Comparison of ENCODE assay signal across 10 cellular contexts in genomic region chr17:561118-561517, GRCh38.
DNase-seq lines count a peak whose midpoint lies in the region; ATAC-seq and TF ChIP-seq lines count a peak whose summit lies in the region.
"Had no signal": no experiment of that assay in that cellular context is flagged by ENCODE, and none has a peak within 500 bp of the region (broad histone marks: within the 10 kb centered on the region; RNA-seq: fewer than 3 reads in every experiment).

No MANE protein-coding gene starts in this region.

- H3K27ac ChIP-seq in RWPE1 = no peak overlapping the region
- H3K27ac ChIP-seq in fibroblast of lung (ENCODE audit: insufficient read depth, low read length) = no peak overlapping the region
- peak overlapping the region in 7 of 8 donors; percentile 2 to 83 (median 70) for H3K27ac ChIP-seq in spleen

- peaks cover 6% of the 10 kb centered on the region for H3K36me3 ChIP-seq in fibroblast of lung (ENCODE audit: control insufficient read depth, insufficient read depth, low read length)
- H3K36me3 ChIP-seq in spleen = peaks cover 0 to 76% (median 29%) of the 10 kb centered on the region in 6 donors

- ATAC-seq in activated CD4-positive, alpha-beta T cell treated with anti-CD3 and anti-CD28 coated beads for 36 hours = peak; percentile 96
- ATAC-seq in omental fat pad (ENCODE audit: low FRiP score) = no peak

- no peak for TF ChIP-seq POLR2A in spleen (IDR thresholded peaks at IDR 0.05)

- peak overlapping the region; percentile 79 for H3K27ac Mint-ChIP-seq in activated CD4-positive, alpha-beta T cell treated with anti-CD3 and anti-CD28 coated beads for 36 hours
- H3K27ac Mint-ChIP-seq in activated CD4-positive, alpha-beta T cell treated with anti-CD3 and anti-CD28 coated beads, Interleukin-2, amount 10 ng/mL, durations not matched to agents 7 days and 5 days = no peak overlapping the region
- H3K27ac Mint-ChIP-seq: activated B cell treated with CpG ODN at 0.5 μM for 24 hours had no signal

- peaks cover 16% of the 10 kb centered on the region for H3K4me1 Mint-ChIP-seq in activated CD4-positive, alpha-beta T cell treated with anti-CD3 and anti-CD28 coated beads for 36 hours
- peaks cover 10% of the 10 kb centered on the region for H3K4me1 Mint-ChIP-seq in activated CD4-positive, alpha-beta T cell treated with anti-CD3 and anti-CD28 coated beads, Interleukin-2, amount 10 ng/mL, durations not matched to agents 7 days and 5 days
- H3K4me1 Mint-ChIP-seq: activated B cell treated with CpG ODN at 0.5 μM for 24 hours had no signal

- 57 to 76% (median 66%) methylated on average over 5 of the region's 5 CpGs for WGBS in spleen, 5 donors

- H3K4me1 ChIP-seq in fibroblast of lung (ENCODE audit: control insufficient read depth, extremely low read depth, insufficient read depth, low read length) (peaks cover 16% of the 10 kb centered on the region), spleen (peaks cover 0 to 48% (median 32%) of the 10 kb centered on the region in 6 donors)

- peak; percentile 65 for DNase-seq in activated CD4-positive, alpha-beta T cell treated with anti-CD3 and anti-CD28 coated beads for 36 hours
- no peak for DNase-seq in activated CD4-positive, alpha-beta T cell treated with anti-CD3 and anti-CD28 coated beads, Interleukin-2, amount 10 ng/mL, durations not matched to agents 7 days and 5 days
- DNase-seq in RWPE1 (ENCODE audit: low spot score) (peak; percentile 28), fibroblast of lung (ENCODE audit: low read depth in 2 of 2) (peak; percentile 37 to 88), spleen (no peak), NCI-H1694 treated with DMSO at 0.1 percent for 48 hours (lab: John Stamatoyannopoulos, UW) (no peak), NK-92 (lab: John Stamatoyannopoulos, UW; ENCODE audit: unreplicated experiment) (no peak), omental fat pad (ENCODE audit: low spot score) (no peak)
- DNase-seq: 8988T, activated B cell treated with CpG ODN at 0.5 μM for 24 hours had no signal

- POLR2A ChIA-PET in activated CD4-positive, alpha-beta T cell treated with anti-CD3 and anti-CD28 coated beads for 36 hours (lab: Charles Lee) = interaction anchor here (1.4 to 1.9 kb wide), 2 partner anchors 9 to 18 kb away, joined by 3 to 12 read pairs; no protein-coding TSS in a partner anchor
- POLR2A ChIA-PET in activated CD4-positive, alpha-beta T cell treated with anti-CD3 and anti-CD28 coated beads, Interleukin-2, amount 10 ng/mL, durations not matched to agents 7 days and 5 days (lab: Charles Lee) = no interaction called here
- POLR2A ChIA-PET in RWPE1 (lab: Yijun Ruan, JAX; ENCODE audit: low non-redundant PET) = no interaction called here

- no peaks in the 10 kb centered on the region for H3K79me2 ChIP-seq in fibroblast of lung (ENCODE audit: control insufficient read depth, insufficient read depth, low read length)

- peaks cover 17% of the 10 kb centered on the region for H3K36me3 Mint-ChIP-seq in activated CD4-positive, alpha-beta T cell treated with anti-CD3 and anti-CD28 coated beads for 36 hours (ENCODE audit: low read depth)
- H3K36me3 Mint-ChIP-seq in activated CD4-positive, alpha-beta T cell treated with anti-CD3 and anti-CD28 coated beads, Interleukin-2, amount 10 ng/mL, durations not matched to agents 7 days and 5 days (ENCODE audit: low read depth) = peaks cover 24% of the 10 kb centered on the region

- H2AFZ ChIP-seq in fibroblast of lung (ENCODE audit: low read length) = no peak overlapping the region

- H3K9me3 ChIP-seq in fibroblast of lung (ENCODE audit: control insufficient read depth, insufficient read depth, low read depth, low read length) (no peaks in the 10 kb centered on the region), spleen (no peaks in the 10 kb centered on the region)

- H4K20me1 ChIP-seq in fibroblast of lung (ENCODE audit: control insufficient read depth, extremely low read depth, insufficient read depth, low read length) = no peaks in the 10 kb centered on the region

- H3K4me3 Mint-ChIP-seq in activated CD4-positive, alpha-beta T cell treated with anti-CD3 and anti-CD28 coated beads for 36 hours = no peak overlapping the region
- no peak overlapping the region for H3K4me3 Mint-ChIP-seq in activated CD4-positive, alpha-beta T cell treated with anti-CD3 and anti-CD28 coated beads, Interleukin-2, amount 10 ng/mL, durations not matched to agents 7 days and 5 days
- H3K4me3 Mint-ChIP-seq: activated B cell treated with CpG ODN at 0.5 μM for 24 hours had no signal

- CTCF ChIA-PET in activated CD4-positive, alpha-beta T cell treated with anti-CD3 and anti-CD28 coated beads for 36 hours (lab: Charles Lee) = interaction anchor here (0.6 to 1.8 kb wide), 4 partner anchors 9 to 211 kb away, joined by 3 to 8 read pairs (median 4); no protein-coding TSS in a partner anchor
- CTCF ChIA-PET in activated CD4-positive, alpha-beta T cell treated with anti-CD3 and anti-CD28 coated beads, Interleukin-2, amount 10 ng/mL, durations not matched to agents 7 days and 5 days (lab: Charles Lee) = interaction anchor here (0.6 to 1.5 kb wide), 2 partner anchors 9 to 64 kb away, joined by 5 to 7 read pairs; no protein-coding TSS in a partner anchor
- CTCF ChIA-PET in RWPE1 (lab: Yijun Ruan, JAX) = no interaction called here

- no peaks in the 10 kb centered on the region for H3K9me3 Mint-ChIP-seq in activated CD4-positive, alpha-beta T cell treated with anti-CD3 and anti-CD28 coated beads for 36 hours (ENCODE audit: low read depth)
- H3K9me3 Mint-ChIP-seq in activated CD4-positive, alpha-beta T cell treated with anti-CD3 and anti-CD28 coated beads, Interleukin-2, amount 10 ng/mL, durations not matched to agents 7 days and 5 days = no peaks in the 10 kb centered on the region
- H3K9me3 Mint-ChIP-seq: activated B cell treated with CpG ODN at 0.5 μM for 24 hours had no signal

- H3K27me3 ChIP-seq in fibroblast of lung (ENCODE audit: control insufficient read depth, insufficient read depth, low read length) (no peaks in the 10 kb centered on the region), spleen (replicated peaks in 1 of 7) (no peaks in the 10 kb centered on the region)

- intact Hi-C loops in activated CD4-positive, alpha-beta T cell treated with anti-CD3 and anti-CD28 coated beads for 36 hours (cut with DNase I, micrococcal nuclease) = loop anchor here in 1 of 2 experiments (5.0 kb wide), 1 partner anchor 149 kb away; a partner anchor contains a TSS
- intact Hi-C loops in spleen (cut with DNase I; ENCODE audit: low total_unique reads) = no loop called here

- H3K4me2 ChIP-seq in fibroblast of lung (ENCODE audit: extremely low read depth, insufficient read depth, low read length) = peak overlapping the region; percentile 33

- H3K9ac ChIP-seq in fibroblast of lung (ENCODE audit: insufficient read depth, low read length) = no peak overlapping the region

- TF ChIP-seq CTCF in RWPE1 (conservative IDR thresholded peaks at IDR 0.05; ENCODE audit: low read depth) = no peak
- TF ChIP-seq CTCF in fibroblast of lung (conservative IDR thresholded peaks at IDR 0.05 in 1 of 2, IDR thresholded peaks at IDR 0.05 in 1 of 2; ENCODE audit: low read depth in 1 of 2, low read length in 2 of 2) = no peak
- TF ChIP-seq CTCF in spleen (IDR thresholded peaks at IDR 0.05 in 8 of 11, conservative IDR thresholded peaks at IDR 0.05 in 3 of 11) = no peak
- TF ChIP-seq CTCF in omental fat pad (IDR thresholded peaks at IDR 0.05) = no peak

- H3K4me3 ChIP-seq in fibroblast of lung (replicated peaks in 1 of 4; ENCODE audit: control extremely low read depth in 1 of 4, insufficient read depth in 1 of 4, low read depth in 3 of 4, low read length in 4 of 4) = no peak overlapping the region
- peak overlapping the region in 1 of 8 donors; percentile 3 for H3K4me3 ChIP-seq in spleen

- no peaks in the 10 kb centered on the region for H3K27me3 Mint-ChIP-seq in activated CD4-positive, alpha-beta T cell treated with anti-CD3 and anti-CD28 coated beads for 36 hours
- H3K27me3 Mint-ChIP-seq in activated CD4-positive, alpha-beta T cell treated with anti-CD3 and anti-CD28 coated beads, Interleukin-2, amount 10 ng/mL, durations not matched to agents 7 days and 5 days = no peaks in the 10 kb centered on the region
- H3K27me3 Mint-ChIP-seq: activated B cell treated with CpG ODN at 0.5 μM for 24 hours had no signal

Comparison
In these comparisons a context has a peak if more than half of its experiments do, and no peak if none do; other contexts are left out.
1. DNase-seq: peak in activated CD4-positive, alpha-beta T cell treated with anti-CD3 and anti-CD28 coated beads for 36 hours (single experiment), RWPE1 (single experiment) and fibroblast of lung (2 of 2); none in activated CD4-positive, alpha-beta T cell treated with anti-CD3 and anti-CD28 coated beads, Interleukin-2, amount 10 ng/mL, durations not matched to agents 7 days and 5 days (single experiment), spleen (single experiment), NCI-H1694 treated with DMSO at 0.1 percent for 48 hours (single experiment), NK-92 (single experiment) and omental fat pad (single experiment).
2. H3K27ac ChIP-seq: peak in spleen (7 of 8); none in RWPE1 (single experiment) and fibroblast of lung (single experiment).